1 cellular context compared by ENCODE assay signal in the genomic region with DNA sequence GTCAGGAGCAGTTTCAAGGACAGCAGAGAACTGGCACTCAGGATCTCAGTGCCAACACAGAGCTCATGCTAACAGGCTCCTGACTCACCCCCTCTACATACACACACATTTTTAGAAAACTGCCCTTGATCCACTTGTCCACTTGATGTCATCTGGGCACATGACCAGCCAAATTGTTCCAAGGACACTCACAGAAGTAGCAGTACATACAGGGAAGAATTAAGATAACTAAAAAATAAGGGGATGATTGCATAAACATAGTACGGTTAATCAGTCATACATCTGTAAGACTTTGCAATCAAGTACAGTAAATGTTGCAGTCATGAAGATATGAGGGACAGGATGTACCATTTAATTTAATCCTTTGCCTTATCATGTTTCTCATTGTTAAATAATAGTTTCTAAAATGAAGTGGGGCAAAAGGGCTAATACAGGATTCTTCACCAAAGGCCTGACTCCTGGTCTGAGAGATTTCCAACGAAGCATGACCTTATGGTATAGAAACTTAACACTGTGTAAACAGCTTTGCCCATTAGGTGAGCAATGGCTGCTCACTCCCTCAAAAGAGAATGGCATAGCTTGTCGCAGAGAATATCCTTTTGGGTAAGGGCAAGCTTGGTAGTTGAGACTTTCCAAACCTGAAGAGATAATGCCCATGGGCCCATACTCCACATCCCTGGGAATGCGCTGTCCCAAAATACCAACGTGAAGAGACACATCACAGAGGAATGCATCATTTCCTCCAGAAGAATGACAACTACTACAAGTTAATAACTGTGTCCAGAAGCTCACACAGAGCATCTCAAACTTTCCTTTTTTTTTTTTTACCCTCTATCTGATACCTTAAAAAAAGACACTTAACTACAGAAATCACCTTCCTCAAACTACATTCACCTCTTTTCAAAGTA.
TF ChIP-seq lines count a peak whose summit lies in the region.

No MANE protein-coding gene starts in this region.

TF ChIP-seq in HEK293, 187 proteins besides CTCF, POLR2A, EP300 and RAD21 (continued from another document):
- TF ChIP-seq GFI1B (tag by site-specific recombination; IDR thresholded peaks at IDR 0.05) (no peak), ZNF274 (IDR thresholded peaks at IDR 0.05; ENCODE audit: low read length) (no peak), ZNF274 (tag by site-specific recombination; IDR thresholded peaks at IDR 0.05; ENCODE audit: borderline replicate concordance) (no peak), SP7 (tag by site-specific recombination; IDR thresholded peaks at IDR 0.05) (peak; percentile 89), ZBTB20 (tag by site-specific recombination; IDR thresholded peaks at IDR 0.05) (no peak), ZNF623 (tag by site-specific recombination; IDR thresholded peaks at IDR 0.05) (no peak), OSR2 (tag by site-specific recombination; IDR thresholded peaks at IDR 0.05) (peak; percentile 53; the same call in 1 of the 2 replicates), SP3 (tag by site-specific recombination; IDR thresholded peaks at IDR 0.05) (no peak), WT1 (tag by site-specific recombination; IDR thresholded peaks at IDR 0.05) (peak; percentile 73), ZNF132 (tag by site-specific recombination; IDR thresholded peaks at IDR 0.05; ENCODE audit: borderline replicate concordance) (no peak), ZNF391 (tag by site-specific recombination; IDR thresholded peaks at IDR 0.05; ENCODE audit: borderline replicate concordance, low read depth) (no peak), PATZ1 (tag by site-specific recombination; IDR thresholded peaks at IDR 0.05) (no peak), ZNF341 (tag by site-specific recombination; IDR thresholded peaks at IDR 0.05; ENCODE audit: low read depth) (no peak), ZNF600 (tag by site-specific recombination; IDR thresholded peaks at IDR 0.05) (peak; percentile 53; the same call in 1 of the 2 replicates), ZNF354C (tag by site-specific recombination; IDR thresholded peaks at IDR 0.05; ENCODE audit: borderline replicate concordance, low read depth) (no peak), FEZF1 (tag by site-specific recombination; IDR thresholded peaks at IDR 0.05) (peak; percentile 80), ZNF24 (tag by site-specific recombination; IDR thresholded peaks at IDR 0.05) (peak; percentile 57; the same call in 1 of the 2 replicates), PRDM1 (tag by site-specific recombination; IDR thresholded peaks at IDR 0.05) (0 out of 2 replicates have a peak, but pooled peaks have one; percentile 28), ZBTB17 (tag by site-specific recombination; IDR thresholded peaks at IDR 0.05) (peak; percentile 50), ZNF629 (tag by site-specific recombination; IDR thresholded peaks at IDR 0.05) (peak; percentile 43; the same call in 1 of the 2 replicates)
- TF ChIP-seq, protein P1, sequence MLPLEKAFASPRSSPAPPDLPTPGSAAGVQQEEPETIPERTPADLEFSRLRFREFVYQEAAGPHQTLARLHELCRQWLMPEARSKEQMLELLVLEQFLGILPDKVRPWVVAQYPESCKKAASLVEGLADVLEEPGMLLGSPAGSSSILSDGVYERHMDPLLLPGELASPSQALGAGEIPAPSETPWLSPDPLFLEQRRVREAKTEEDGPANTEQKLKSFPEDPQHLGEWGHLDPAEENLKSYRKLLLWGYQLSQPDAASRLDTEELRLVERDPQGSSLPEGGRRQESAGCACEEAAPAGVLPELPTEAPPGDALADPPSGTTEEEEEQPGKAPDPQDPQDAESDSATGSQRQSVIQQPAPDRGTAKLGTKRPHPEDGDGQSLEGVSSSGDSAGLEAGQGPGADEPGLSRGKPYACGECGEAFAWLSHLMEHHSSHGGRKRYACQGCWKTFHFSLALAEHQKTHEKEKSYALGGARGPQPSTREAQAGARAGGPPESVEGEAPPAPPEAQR (tag by site-specific recombination; IDR thresholded peaks at IDR 0.05), result no peak
- TF ChIP-seq, protein P2, sequence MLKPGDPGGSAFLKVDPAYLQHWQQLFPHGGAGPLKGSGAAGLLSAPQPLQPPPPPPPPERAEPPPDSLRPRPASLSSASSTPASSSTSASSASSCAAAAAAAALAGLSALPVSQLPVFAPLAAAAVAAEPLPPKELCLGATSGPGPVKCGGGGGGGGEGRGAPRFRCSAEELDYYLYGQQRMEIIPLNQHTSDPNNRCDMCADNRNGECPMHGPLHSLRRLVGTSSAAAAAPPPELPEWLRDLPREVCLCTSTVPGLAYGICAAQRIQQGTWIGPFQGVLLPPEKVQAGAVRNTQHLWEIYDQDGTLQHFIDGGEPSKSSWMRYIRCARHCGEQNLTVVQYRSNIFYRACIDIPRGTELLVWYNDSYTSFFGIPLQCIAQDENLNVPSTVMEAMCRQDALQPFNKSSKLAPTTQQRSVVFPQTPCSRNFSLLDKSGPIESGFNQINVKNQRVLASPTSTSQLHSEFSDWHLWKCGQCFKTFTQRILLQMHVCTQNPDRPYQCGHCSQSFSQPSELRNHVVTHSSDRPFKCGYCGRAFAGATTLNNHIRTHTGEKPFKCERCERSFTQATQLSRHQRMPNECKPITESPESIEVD (tag by site-specific recombination; IDR thresholded peaks at IDR 0.05), result peak; percentile 72; the same call in 1 of the 2 replicates
- TF ChIP-seq, protein P3, sequence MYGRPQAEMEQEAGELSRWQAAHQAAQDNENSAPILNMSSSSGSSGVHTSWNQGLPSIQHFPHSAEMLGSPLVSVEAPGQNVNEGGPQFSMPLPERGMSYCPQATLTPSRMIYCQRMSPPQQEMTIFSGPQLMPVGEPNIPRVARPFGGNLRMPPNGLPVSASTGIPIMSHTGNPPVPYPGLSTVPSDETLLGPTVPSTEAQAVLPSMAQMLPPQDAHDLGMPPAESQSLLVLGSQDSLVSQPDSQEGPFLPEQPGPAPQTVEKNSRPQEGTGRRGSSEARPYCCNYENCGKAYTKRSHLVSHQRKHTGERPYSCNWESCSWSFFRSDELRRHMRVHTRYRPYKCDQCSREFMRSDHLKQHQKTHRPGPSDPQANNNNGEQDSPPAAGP (tag by site-specific recombination; IDR thresholded peaks at IDR 0.05), result 0 out of 2 replicates have a peak, but pooled peaks have one; percentile 43
- TF ChIP-seq, protein P4, sequence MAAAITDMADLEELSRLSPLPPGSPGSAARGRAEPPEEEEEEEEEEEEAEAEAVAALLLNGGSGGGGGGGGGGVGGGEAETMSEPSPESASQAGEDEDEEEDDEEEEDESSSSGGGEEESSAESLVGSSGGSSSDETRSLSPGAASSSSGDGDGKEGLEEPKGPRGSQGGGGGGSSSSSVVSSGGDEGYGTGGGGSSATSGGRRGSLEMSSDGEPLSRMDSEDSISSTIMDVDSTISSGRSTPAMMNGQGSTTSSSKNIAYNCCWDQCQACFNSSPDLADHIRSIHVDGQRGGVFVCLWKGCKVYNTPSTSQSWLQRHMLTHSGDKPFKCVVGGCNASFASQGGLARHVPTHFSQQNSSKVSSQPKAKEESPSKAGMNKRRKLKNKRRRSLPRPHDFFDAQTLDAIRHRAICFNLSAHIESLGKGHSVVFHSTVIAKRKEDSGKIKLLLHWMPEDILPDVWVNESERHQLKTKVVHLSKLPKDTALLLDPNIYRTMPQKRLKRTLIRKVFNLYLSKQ (tag by site-specific recombination; IDR thresholded peaks at IDR 0.05; ENCODE audit: borderline replicate concordance), result no peak
